ENCODE assay signal across 1 cellular context in genomic region chr3:106457278-106458210, GRCh38.
A peak's percentile ranks its signal among the peaks of the same experiment; 100 is the strongest.
TF ChIP-seq lines count a peak whose summit lies in the region.

No MANE protein-coding gene starts in this region.

TF ChIP-seq in IMR-90, 13 proteins besides CTCF, POLR2A, EP300 and RAD21 (continued from another document):
- TF ChIP-seq USF2 (IDR thresholded peaks at IDR 0.05; ENCODE audit: low read depth, low read length) (no peak), MXI1 (IDR thresholded peaks at IDR 0.05; ENCODE audit: borderline replicate concordance, low read depth, low read length) (peak; percentile 18; the same call in 1 of the 2 replicates), MAFK (IDR thresholded peaks at IDR 0.05; ENCODE audit: low read depth, low read length) (no peak; the same call in 1 of the 2 replicates), CEBPB (IDR thresholded peaks at IDR 0.05; ENCODE audit: low read depth, low read length) (no peak), CHD1 (IDR thresholded peaks at IDR 0.05; ENCODE audit: low read depth, low read length) (no peak)
